8 cellular contexts compared by ENCODE assay signal in genomic region chr4:128600996-128601857, GRCh38.
DNase-seq lines count a peak whose midpoint lies in the region; ATAC-seq and TF ChIP-seq lines count a peak whose summit lies in the region.

No MANE protein-coding gene starts in this region.

- intact Hi-C loops in mammary epithelial cell (cut with micrococcal nuclease): no loop called here
- intact Hi-C loops in activated CD4-positive, alpha-beta memory T cell treated with anti-CD3 and anti-CD28 coated beads for 36 hours (cut with micrococcal nuclease): no loop called here

- H3K4me1 Mint-ChIP-seq in T-cell: peaks cover 0 to 4% (median 0%) of the 10 kb centered on the region in 3 donors
- H3K4me1 Mint-ChIP-seq in activated CD4-positive, alpha-beta memory T cell treated with anti-CD3 and anti-CD28 coated beads for 36 hours (ENCODE audit: low read depth): no peaks in the 10 kb centered on the region

- H3K4me2 ChIP-seq in mammary epithelial cell (ENCODE audit: insufficient read depth, low read depth, low read length): peak overlapping the region; percentile 43

- TF ChIP-seq CTCF in mammary epithelial cell (conservative IDR thresholded peaks at IDR 0.05 in 1 of 2, IDR thresholded peaks at IDR 0.05 in 1 of 2; ENCODE audit: extremely low read depth in 1 of 2, insufficient read depth in 1 of 2, low read depth in 1 of 2, low read length in 2 of 2) (no peak), upper lobe of left lung (IDR thresholded peaks at IDR 0.05) (no peak)

- no peak overlapping the region for H3K4me3 Mint-ChIP-seq in T-cell
- no peak overlapping the region for H3K4me3 Mint-ChIP-seq in activated CD4-positive, alpha-beta memory T cell treated with anti-CD3 and anti-CD28 coated beads for 36 hours

- no TSS peak for BruUV-seq in mammary epithelial cell (replicated peaks; lab: Mats Ljungman, UMichigan)

- ATAC-seq in left lobe of liver: peak; percentile 59
- peak; percentile 62 to 90 for ATAC-seq in upper lobe of left lung (ENCODE audit: low FRiP score in 2 of 2)
- no peak for ATAC-seq in T-cell (replicated peaks in 1 of 4)

- DNase-seq in Caki2 (ENCODE audit: low read depth) (peak; percentile 84), NCI-H1694 treated with DMSO at 0.1 percent for 48 hours (lab: John Stamatoyannopoulos, UW) (peak; percentile 40), mammary epithelial cell (peak; percentile 92), left lobe of liver (ENCODE audit: low spot score) (no peak), upper lobe of left lung (peak in 1 of 2 donors; percentile 87), T-cell (no peak), NAMALWA (ENCODE audit: low spot score) (no peak)
- DNase-seq in activated CD4-positive, alpha-beta memory T cell treated with anti-CD3 and anti-CD28 coated beads for 36 hours: no peak

- TF ChIP-seq POLR2A in upper lobe of left lung (IDR thresholded peaks at IDR 0.05): peak in 1 of 4 donors; percentile 11

- dilution Hi-C loops in mammary epithelial cell (cut with HindIII; ENCODE audit: low sequenced_read_pairs): no loop called here

- H3K36me3 ChIP-seq in mammary epithelial cell (ENCODE audit: insufficient read depth, low read length) (no peaks in the 10 kb centered on the region), upper lobe of left lung (no peaks in the 10 kb centered on the region)

- H3K4me3 ChIP-seq in mammary epithelial cell (replicated peaks in 1 of 3; ENCODE audit: insufficient read depth in 1 of 3, low read depth in 2 of 3, low read length in 3 of 3) (no peak overlapping the region), upper lobe of left lung (no peak overlapping the region)

- no peaks in the 10 kb centered on the region for H3K9me3 ChIP-seq in mammary epithelial cell (replicated peaks; ENCODE audit: insufficient read depth, low read length)
- H3K9me3 ChIP-seq in upper lobe of left lung: no peaks in the 10 kb centered on the region

- H3K79me2 ChIP-seq in mammary epithelial cell (ENCODE audit: insufficient read depth, low read length): no peaks in the 10 kb centered on the region

- H3K9me3 Mint-ChIP-seq in T-cell: peaks cover 0 to 4% (median 0%) of the 10 kb centered on the region in 3 donors
- no peaks in the 10 kb centered on the region for H3K9me3 Mint-ChIP-seq in activated CD4-positive, alpha-beta memory T cell treated with anti-CD3 and anti-CD28 coated beads for 36 hours

- peak in 1 of 4 donors; percentile 37 for TF ChIP-seq EP300 in upper lobe of left lung (IDR thresholded peaks at IDR 0.05)

- H2AFZ ChIP-seq in mammary epithelial cell (ENCODE audit: low read depth, low read length): peak overlapping the region; percentile 92

- no peak overlapping the region for H3K27ac Mint-ChIP-seq in T-cell
- no peak overlapping the region for H3K27ac Mint-ChIP-seq in activated CD4-positive, alpha-beta memory T cell treated with anti-CD3 and anti-CD28 coated beads for 36 hours

- H3K27me3 ChIP-seq in mammary epithelial cell (ENCODE audit: insufficient read depth, low read length) (no peaks in the 10 kb centered on the region), upper lobe of left lung (no peaks in the 10 kb centered on the region)

- 43% methylated on average over 14 of the region's 14 CpGs for WGBS in mammary epithelial cell (ENCODE audit: low coverage, missing lambda C conversion rate)
- 49 to 57% methylated on average over 13 to 14 of the region's 14 CpGs for WGBS in upper lobe of left lung, 2 donors

- peaks cover 19% of the 10 kb centered on the region in 2 donors for H3K27me3 Mint-ChIP-seq in T-cell
- peaks cover 9% of the 10 kb centered on the region for H3K27me3 Mint-ChIP-seq in activated CD4-positive, alpha-beta memory T cell treated with anti-CD3 and anti-CD28 coated beads for 36 hours

- H3K36me3 Mint-ChIP-seq in T-cell: no peaks in the 10 kb centered on the region
- H3K36me3 Mint-ChIP-seq in activated CD4-positive, alpha-beta memory T cell treated with anti-CD3 and anti-CD28 coated beads for 36 hours: no peaks in the 10 kb centered on the region

- no peak overlapping the region for H3K9ac ChIP-seq in mammary epithelial cell (ENCODE audit: insufficient read depth, low read length)

- in situ Hi-C loops in Caki2 (cut with HindIII; ENCODE audit: low pct_unique_long_range_greater_than_20kb, low sequenced_read_pairs) (no loop called here), mammary epithelial cell (cut with MboI; ENCODE audit: low sequenced_read_pairs in 2 of 2) (no loop called here)

- H3K27ac ChIP-seq in mammary epithelial cell (ENCODE audit: insufficient read depth, low read depth, low read length) (peak overlapping the region; percentile 8), upper lobe of left lung (peak overlapping the region; percentile 30 to 74 (median 48))

- CTCF ChIA-PET in mammary epithelial cell (lab: Charles Lee; ENCODE audit: low non-redundant PET) (interaction anchor here (0.6 kb wide), 1 partner anchor 179 kb away, joined by 7 read pairs; no protein-coding TSS in a partner anchor), T-cell (lab: Charles Lee) (no interaction called here)
- CTCF ChIA-PET in activated CD4-positive, alpha-beta memory T cell treated with anti-CD3 and anti-CD28 coated beads for 36 hours (lab: Charles Lee): no interaction called here

- H3K4me1 ChIP-seq in mammary epithelial cell (ENCODE audit: insufficient read depth, low read length) (peaks cover 32% of the 10 kb centered on the region), upper lobe of left lung (peaks cover 21 to 35% (median 25%) of the 10 kb centered on the region in 4 donors)

- POLR2A ChIA-PET in T-cell (lab: Charles Lee): no interaction called here
- POLR2A ChIA-PET in activated CD4-positive, alpha-beta memory T cell treated with anti-CD3 and anti-CD28 coated beads for 36 hours (lab: Charles Lee): no interaction called here

- H4K20me1 ChIP-seq in mammary epithelial cell (ENCODE audit: insufficient read depth, low read length): no peaks in the 10 kb centered on the region

Comparison
In these comparisons a context has a peak if more than half of its experiments do, and no peak if none do; other contexts are left out.
1. DNase-seq: peak in Caki2 (single experiment), NCI-H1694 treated with DMSO at 0.1 percent for 48 hours (single experiment) and mammary epithelial cell (single experiment); none in left lobe of liver (single experiment), T-cell (0 of 34), activated CD4-positive, alpha-beta memory T cell treated with anti-CD3 and anti-CD28 coated beads for 36 hours (single experiment) and NAMALWA (single experiment).
2. ATAC-seq: peak in left lobe of liver (single experiment) and upper lobe of left lung (2 of 2); none in T-cell (0 of 4).